In genomic region chr14:76810525-76810924, GRCh38 we compare ENCODE assay signal across 11 cellular contexts. TPM values are rescaled to one million over a fixed set of nuclear protein-coding genes. Genes with fewer than 3 reads are reported as not detected.
DNase-seq lines count a peak whose midpoint lies in the region; ATAC-seq, FAIRE-seq and TF ChIP-seq lines count a peak whose summit lies in the region.
"Had no signal": no experiment of that assay in that cellular context is flagged by ENCODE, and none has a peak within 500 bp of the region (broad histone marks: within the 10 kb centered on the region; RNA-seq: fewer than 3 reads in every experiment).

No MANE protein-coding gene starts in this region.

- H2AFZ ChIP-seq in HCT116 (ENCODE audit: low read depth, low read length, poor library complexity, severe bottlenecking) = no peak overlapping the region

- no peak for DNase-seq in HCT116 (ENCODE audit: low read depth, low spot score)
- DNase-seq in T-helper 17 cell = no peak
- no peak for DNase-seq in fibroblast of pulmonary artery (ENCODE audit: low read depth)
- no peak for DNase-seq in sigmoid colon
- DNase-seq in glomerular visceral epithelial cell (ENCODE audit: extremely low spot score) = no peak
- DNase-seq in urothelium cell line (ENCODE audit: low spot score) = no peak
- no peak for DNase-seq in thyroid gland
- DNase-seq: NCI-H2107 had no signal

- peaks cover 6% of the 10 kb centered on the region for H3K36me3 Mint-ChIP-seq in T-helper 17 cell (ENCODE audit: low read depth)

- ATAC-seq in HCT116 (no peak), T-helper 17 cell (no peak), HG03045 (IDR thresholded peaks at IDR 0.05; ENCODE audit: unreplicated experiment) (no peak)

- H3K27ac ChIP-seq in HCT116 (ENCODE audit: low read depth, low read length) (no peak overlapping the region), sigmoid colon (peak overlapping the region; percentile 76 to 88 (median 81)), thyroid gland (no peak overlapping the region)

- H3K4me3 ChIP-seq in HCT116 (replicated peaks in 1 of 2; ENCODE audit: low read depth in 1 of 2, low read length in 2 of 2) (no peak overlapping the region), fibroblast of pulmonary artery (replicated peaks; ENCODE audit: low read depth, low read length) (peak overlapping the region; percentile 78), sigmoid colon (peak overlapping the region in 2 of 4 donors; percentile 27 to 89), thyroid gland (replicated peaks in 1 of 3) (no peak overlapping the region)

- no peak overlapping the region for H3K9ac ChIP-seq in HCT116 (ENCODE audit: low read length)

- no peak for FAIRE-seq in urothelium cell line (lab: Jason Lieb, UNC)

- intact Hi-C loops in HCT116 (cut with micrococcal nuclease) (no loop called here), sigmoid colon (cut with DNase I) (no loop called here), thyroid gland (cut with DNase I) (no loop called here)

- peaks cover 11 to 17% of the 10 kb centered on the region in 2 experiments; a peak in 2 of 4 replicates for H3K36me3 ChIP-seq in HCT116 (ENCODE audit: control insufficient read depth in 1 of 2, insufficient read depth in 2 of 2, low read length in 2 of 2)
- peaks cover 9 to 38% (median 18%) of the 10 kb centered on the region in 4 donors for H3K36me3 ChIP-seq in sigmoid colon
- peaks cover 0 to 12% of the 10 kb centered on the region in 2 donors for H3K36me3 ChIP-seq in thyroid gland

- H3K27ac Mint-ChIP-seq in T-helper 17 cell = peak overlapping the region; percentile 97

- TF ChIP-seq RAD21 in HCT116 (IDR thresholded peaks at IDR 0.05; ENCODE audit: low read depth) = no peak

- POLR2A ChIA-PET in HCT116 (lab: Charles Lee) = no interaction called here

- no peaks in the 10 kb centered on the region for H4K20me1 ChIP-seq in HCT116 (ENCODE audit: insufficient read depth)

- TF ChIP-seq CTCF in HCT116 (IDR thresholded peaks at IDR 0.05 in 2 of 3, conservative IDR thresholded peaks at IDR 0.05 in 1 of 3; ENCODE audit: borderline replicate concordance in 1 of 3, insufficient read depth in 1 of 3, low read depth in 2 of 3, low read length in 2 of 3) (no peak), fibroblast of pulmonary artery (IDR thresholded peaks at IDR 0.05; ENCODE audit: low read length, missing control alignments) (no peak), sigmoid colon (IDR thresholded peaks at IDR 0.05) (no peak), thyroid gland (IDR thresholded peaks at IDR 0.05) (no peak)

- BruUV-seq in HCT116 (replicated peaks; lab: Mats Ljungman, UMichigan) = no TSS peak

- H3K27me3 Mint-ChIP-seq in T-helper 17 cell = no peaks in the 10 kb centered on the region

- RAD21 ChIA-PET in HCT116 (lab: Charles Lee; ENCODE audit: low non-redundant PET in 1 of 2, low total read pairs in 2 of 2, uncharacterized antibody in 2 of 2, unreplicated experiment in 2 of 2) = no interaction called here

- H3K79me2 ChIP-seq in HCT116 (ENCODE audit: insufficient read depth, low read length) = peaks cover 21% of the 10 kb centered on the region

- CTCF ChIA-PET in HCT116 (lab: Charles Lee) = interaction anchor here (0.6 to 1.2 kb wide), 4 partner anchors 99 to 1946 kb away, joined by 3 to 12 read pairs (median 3); no protein-coding TSS in a partner anchor

- H3K9me2 ChIP-seq in HCT116 (ENCODE audit: insufficient read depth) = no peaks in the 10 kb centered on the region

- H3K4me1 Mint-ChIP-seq in T-helper 17 cell = peaks cover 29% of the 10 kb centered on the region

- TF ChIP-seq POLR2A in HCT116 (IDR thresholded peaks at IDR 0.05; ENCODE audit: borderline replicate concordance, extremely low read depth, insufficient read depth, insufficient read length) = no peak
- no peak for TF ChIP-seq POLR2A in sigmoid colon (IDR thresholded peaks at IDR 0.05)
- no peak for TF ChIP-seq POLR2A in thyroid gland (IDR thresholded peaks at IDR 0.05)

- peak overlapping the region; percentile 96 for H3K4me3 Mint-ChIP-seq in T-helper 17 cell

- H3K9me3 ChIP-seq in HCT116 (ENCODE audit: control insufficient read depth in 1 of 2, insufficient read depth in 1 of 2, low read depth in 1 of 2, low read length in 2 of 2) (no peaks in the 10 kb centered on the region), T-helper 17 cell (ENCODE audit: control insufficient read depth, low read length, poor library complexity, severe bottlenecking) (no peaks in the 10 kb centered on the region), sigmoid colon (no peaks in the 10 kb centered on the region), thyroid gland (no peaks in the 10 kb centered on the region)

- H3K4me1 ChIP-seq in HCT116 (ENCODE audit: control insufficient read depth in 1 of 2, insufficient read depth in 2 of 2, low read length in 2 of 2) = peaks cover 9 to 20% of the 10 kb centered on the region in 2 experiments
- peaks cover 0 to 25% (median 18%) of the 10 kb centered on the region in 4 donors for H3K4me1 ChIP-seq in sigmoid colon
- peaks cover 0 to 17% of the 10 kb centered on the region in 2 donors for H3K4me1 ChIP-seq in thyroid gland

- 10 to 35% methylated on average over 3 of the region's 3 CpGs for WGBS in sigmoid colon, 2 donors
- WGBS in thyroid gland, 2 donors = 51 to 59% methylated on average over 3 of the region's 3 CpGs

- no peaks in the 10 kb centered on the region for H3K27me3 ChIP-seq in HCT116 (ENCODE audit: insufficient read depth, low read length)
- no peaks in the 10 kb centered on the region for H3K27me3 ChIP-seq in sigmoid colon
- H3K27me3 ChIP-seq in thyroid gland = no peaks in the 10 kb centered on the region

- H3K4me2 ChIP-seq in HCT116 (ENCODE audit: low read length) = peak overlapping the region; percentile 93

- TF ChIP-seq EP300 in sigmoid colon (IDR thresholded peaks at IDR 0.05) = no peak

TF ChIP-seq in HCT116, 20 proteins besides CTCF, POLR2A, EP300 and RAD21 (continues in another document):
- TF ChIP-seq SRF (IDR thresholded peaks at IDR 0.05; ENCODE audit: low read depth) (no peak), ZNF274 (IDR thresholded peaks at IDR 0.05; ENCODE audit: low read depth, low read length) (no peak), ZBTB33 (IDR thresholded peaks at IDR 0.05; ENCODE audit: extremely low read depth, insufficient replicate concordance, low read length) (no peak), JUND (IDR thresholded peaks at IDR 0.05) (no peak), TCF7L2 (IDR thresholded peaks at IDR 0.05; ENCODE audit: borderline replicate concordance, extremely low read depth, insufficient read depth, insufficient read length) (no peak), SIN3A (IDR thresholded peaks at IDR 0.05; ENCODE audit: low read depth) (no peak), CBX3 (IDR thresholded peaks at IDR 0.05; ENCODE audit: low read depth) (no peak), EGR1 (IDR thresholded peaks at IDR 0.05; ENCODE audit: low read depth) (no peak), ELF1 (IDR thresholded peaks at IDR 0.05; ENCODE audit: borderline replicate concordance, low read depth) (no peak), ATF3 (IDR thresholded peaks at IDR 0.05) (no peak), ZFX (IDR thresholded peaks at IDR 0.05) (no peak), MAX (IDR thresholded peaks at IDR 0.05) (no peak), EZH2 (IDR thresholded peaks at IDR 0.05) (no peak)

RNA-seq across cellular contexts. Expression of gene ANGEL1, which starts 2.2 kb away (rescaled TPM):
- 20.6 TPM for total RNA-seq in HCT116 (2021; ENCODE audit: unreplicated experiment)
- 11.5 and 13.0 TPM in 2 replicates for polyA plus RNA-seq in HCT116 (2012)
- 10 to 100 TPM; 11.9 to 14.0 TPM for total RNA-seq in T-helper 17 cell
- total RNA-seq in sigmoid colon = 10 to 100 TPM in 2 of 4 donors, 1 to 10 TPM in 2; 9.6 to 16.1 (median 10.8) TPM
- polyA plus RNA-seq in sigmoid colon = 10 to 100 TPM in 1 of 3 donors, 1 to 10 TPM in 1, under 1 TPM in 1; 0.60 to 10.9 (median 1.4) TPM
- total RNA-seq in thyroid gland = 10 to 100 TPM; 14.5 to 26.0 (median 18.4) TPM

RNA-seq across cellular contexts. Expression of gene LRRC74A, which starts 15.7 kb away (rescaled TPM):
- not detected for total RNA-seq in HCT116 (2021; ENCODE audit: unreplicated experiment)
- not detected in 2 replicates for polyA plus RNA-seq in HCT116 (2012)
- total RNA-seq in T-helper 17 cell = not detected
- not detected for total RNA-seq in sigmoid colon
- not detected for polyA plus RNA-seq in sigmoid colon
- total RNA-seq in thyroid gland = not detected
- total RNA-seq: activated naive CD4-positive, alpha-beta T cell treated with anti-CD3 and anti-CD28 coated beads, Interleukin-2, amount 50 U/mL, for 72 hours; renal cortical epithelial cell had no signal

RNA-seq across cellular contexts. Expression of gene VASH1, which starts 49.3 kb away (rescaled TPM):
- total RNA-seq in HCT116 (2021; ENCODE audit: unreplicated experiment) (13.3 TPM), T-helper 17 cell (10 to 100 TPM; 11.7 to 16.8 TPM), sigmoid colon (10 to 100 TPM in 1 of 4 donors, 1 to 10 TPM in 3; 3.0 to 13.0 (median 5.3) TPM), thyroid gland (1 to 10 TPM; 2.3 to 5.0 (median 3.1) TPM)
- polyA plus RNA-seq in HCT116 (2012) = 6.8 and 9.3 TPM in 2 replicates
- polyA plus RNA-seq in sigmoid colon = 1 to 10 TPM; 3.0 to 7.7 (median 3.7) TPM

Comparison
In these comparisons a context has a peak if more than half of its experiments do, and no peak if none do; other contexts are left out.
1. H3K27ac ChIP-seq: peak in sigmoid colon (4 of 4); none in HCT116 (single experiment) and thyroid gland (0 of 3).